1 cellular context compared by ENCODE assay signal in the genomic region with DNA sequence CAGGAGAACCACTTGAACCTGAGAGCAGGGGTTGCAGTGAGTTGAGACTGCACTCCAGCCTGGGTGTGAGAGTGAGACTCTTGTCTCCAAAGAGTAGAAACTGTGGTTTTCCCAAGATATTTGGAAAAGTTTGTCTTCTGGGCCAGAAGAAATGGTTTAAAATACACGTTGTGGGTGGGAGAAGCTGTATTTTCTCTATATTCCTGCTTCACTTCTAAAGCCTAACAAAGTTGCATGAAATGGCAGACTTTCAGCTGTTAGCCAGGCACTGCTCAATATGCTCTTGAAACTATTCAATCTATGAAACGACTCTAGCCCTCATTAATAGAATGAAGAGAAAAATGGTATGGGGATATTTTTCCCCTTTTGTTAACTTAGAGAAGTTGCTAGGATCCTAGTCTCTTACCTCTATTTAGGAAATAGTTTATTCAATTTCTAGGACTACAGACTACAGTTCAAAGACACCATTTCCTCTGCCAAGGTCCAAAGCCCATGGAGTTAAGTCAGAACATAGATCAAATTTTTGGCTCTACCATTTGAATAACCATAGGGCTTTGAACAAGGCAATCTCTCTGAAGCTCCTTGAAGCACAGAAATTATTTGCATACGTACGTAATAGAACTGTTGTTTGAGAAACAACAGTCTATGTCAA.
TF ChIP-seq lines count a peak whose summit lies in the region.

No MANE protein-coding gene starts in this region.

TF ChIP-seq in GM12878, 131 proteins besides CTCF, POLR2A, EP300 and RAD21:
- TF ChIP-seq ZBED1 (IDR thresholded peaks at IDR 0.05; ENCODE audit: borderline replicate concordance) (peak; percentile 28; the same call in 1 of the 2 replicates), ZNF217 (IDR thresholded peaks at IDR 0.05) (no peak), FOS (IDR thresholded peaks at IDR 0.05; ENCODE audit: borderline replicate concordance, extremely low read depth, insufficient read length) (no peak), NFIC (IDR thresholded peaks at IDR 0.05; ENCODE audit: low read depth, low read length) (peak; percentile 16; the same call in 1 of the 2 replicates), MTA3 (IDR thresholded peaks at IDR 0.05; ENCODE audit: borderline replicate concordance, low read length) (peak; percentile 70; the same call in 1 of the 2 replicates)
- TF ChIP-seq, protein P1, sequence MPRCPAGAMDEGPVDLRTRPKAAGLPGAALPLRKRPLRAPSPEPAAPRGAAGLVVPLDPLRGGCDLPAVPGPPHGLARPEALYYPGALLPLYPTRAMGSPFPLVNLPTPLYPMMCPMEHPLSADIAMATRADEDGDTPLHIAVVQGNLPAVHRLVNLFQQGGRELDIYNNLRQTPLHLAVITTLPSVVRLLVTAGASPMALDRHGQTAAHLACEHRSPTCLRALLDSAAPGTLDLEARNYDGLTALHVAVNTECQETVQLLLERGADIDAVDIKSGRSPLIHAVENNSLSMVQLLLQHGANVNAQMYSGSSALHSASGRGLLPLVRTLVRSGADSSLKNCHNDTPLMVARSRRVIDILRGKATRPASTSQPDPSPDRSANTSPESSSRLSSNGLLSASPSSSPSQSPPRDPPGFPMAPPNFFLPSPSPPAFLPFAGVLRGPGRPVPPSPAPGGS (IDR thresholded peaks at IDR 0.05; ENCODE audit: borderline replicate concordance, insufficient read depth, low read depth, low read length, poor library complexity, severe bottlenecking): peak; percentile 3
